Comparison of ENCODE assay signal across 15 cellular contexts in the genomic region with DNA sequence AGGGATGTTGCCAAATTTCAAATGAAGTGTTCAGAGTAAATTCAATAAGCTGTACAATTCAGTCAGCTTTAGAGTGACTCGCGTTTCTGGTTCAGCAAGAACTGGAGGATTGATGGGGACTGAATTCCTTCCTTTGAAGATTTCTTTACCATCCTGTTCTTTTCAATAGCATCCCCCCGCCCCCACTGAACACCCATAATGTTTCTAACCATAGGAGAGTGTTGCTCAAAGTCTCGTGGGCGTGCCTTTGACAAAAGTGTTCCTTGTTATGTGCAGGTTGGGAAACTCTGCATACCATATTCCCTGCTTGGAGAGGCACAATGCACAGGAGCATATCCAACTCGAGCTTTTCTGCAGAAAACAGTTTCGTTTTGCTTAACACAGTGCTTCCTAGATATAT.
A peak's percentile ranks its signal among the peaks of the same experiment; 100 is the strongest.
DNase-seq lines count a peak whose midpoint lies in the region; ATAC-seq and TF ChIP-seq lines count a peak whose summit lies in the region.
"Had no signal": no experiment of that assay in that cellular context is flagged by ENCODE, and none has a peak within 500 bp of the region (broad histone marks: within the 10 kb centered on the region; RNA-seq: fewer than 3 reads in every experiment).

No MANE protein-coding gene starts in this region.

- peak overlapping the region in 8 of 12 donors; percentile 15 to 45 (median 22) for H3K4me3 ChIP-seq in heart left ventricle
- peak overlapping the region; percentile 31 to 43 for H3K4me3 ChIP-seq in ascending aorta
- H3K4me3 ChIP-seq in thoracic aorta = peak overlapping the region; percentile 39
- H3K4me3 ChIP-seq in CD4-positive, alpha-beta memory T cell (ENCODE audit: low read length in 2 of 2) = no peak overlapping the region
- H3K4me3 ChIP-seq: cardiac muscle cell had no signal

- H3K9me3 Mint-ChIP-seq in CD4-positive, alpha-beta memory T cell = peaks cover 0 to 2% (median 0%) of the 10 kb centered on the region in 8 donors
- H3K9me3 Mint-ChIP-seq: activated T-helper 17 cell treated with anti-CD3 and anti-CD28 coated beads, Interleukin-2, amount 50 U/mL, for 72 hours had no signal

- DNase-seq in heart left ventricle (no peak), cardiac septum (ENCODE audit: low spot score) (no peak), ascending aorta (ENCODE audit: low spot score in 2 of 2) (no peak), islet precursor cell (peak; percentile 78), thoracic aorta (ENCODE audit: low spot score) (no peak), CD1c-positive myeloid dendritic cell (ENCODE audit: extremely low spot score) (no peak)
- DNase-seq in stimulated activated CD4-positive, alpha-beta T cell treated with anti-CD3 and anti-CD28 coated beads, Interleukin-2, amount 100 ng/mL, for 48 hours = no peak
- DNase-seq in CD4-positive, alpha-beta memory T cell = no peak
- DNase-seq: ACHN; activated CD4-positive, alpha-beta T cell treated with anti-CD3 and anti-CD28 coated beads for 48 hours; NCI-H187; SW 1271 had no signal

- intact Hi-C loops in heart left ventricle (cut with DNase I) (no loop called here), cardiac septum (cut with DNase I) (no loop called here), ascending aorta (cut with DNase I) (no loop called here)
- intact Hi-C loops in CD4-positive, alpha-beta memory T cell (cut with micrococcal nuclease) = no loop called here

- POLR2A ChIA-PET in CD4-positive, alpha-beta memory T cell (lab: Charles Lee; ENCODE audit: partially characterized antibody) = interaction anchor here (1.0 kb wide), 1 partner anchor 14 kb away, joined by 3 read pairs; no protein-coding TSS in a partner anchor

- ATAC-seq in heart left ventricle (no peak), thoracic aorta (ENCODE audit: insufficient number of reproducible peaks, low FRiP score, low read depth) (no peak)
- ATAC-seq: activated T-helper 17 cell treated with anti-CD3 and anti-CD28 coated beads, Interleukin-2, amount 50 U/mL, for 72 hours had no signal

- H3K36me3 ChIP-seq in heart left ventricle = no peaks in the 10 kb centered on the region
- H3K36me3 ChIP-seq in ascending aorta = no peaks in the 10 kb centered on the region
- no peaks in the 10 kb centered on the region for H3K36me3 ChIP-seq in thoracic aorta
- H3K36me3 ChIP-seq in CD4-positive, alpha-beta memory T cell (ENCODE audit: insufficient read depth, low read length) = no peaks in the 10 kb centered on the region
- H3K36me3 ChIP-seq: cardiac muscle cell had no signal

- no peak overlapping the region for H3K27ac ChIP-seq in heart left ventricle
- H3K27ac ChIP-seq in ascending aorta = no peak overlapping the region
- H3K27ac ChIP-seq in thoracic aorta = no peak overlapping the region
- no peak overlapping the region for H3K27ac ChIP-seq in CD4-positive, alpha-beta memory T cell (ENCODE audit: low read depth, low read length)
- H3K27ac ChIP-seq: cardiac muscle cell had no signal

- peaks cover 0 to 6% (median 2%) of the 10 kb centered on the region in 4 donors for H3K4me1 Mint-ChIP-seq in CD4-positive, alpha-beta memory T cell
- H3K4me1 Mint-ChIP-seq: activated T-helper 17 cell treated with anti-CD3 and anti-CD28 coated beads, Interleukin-2, amount 50 U/mL, for 72 hours had no signal

- no peak overlapping the region for H3K27ac Mint-ChIP-seq in CD4-positive, alpha-beta memory T cell
- H3K27ac Mint-ChIP-seq: activated T-helper 17 cell treated with anti-CD3 and anti-CD28 coated beads, Interleukin-2, amount 50 U/mL, for 72 hours had no signal

- WGBS in heart left ventricle, 4 donors = 30 to 45% (median 40%) methylated on average over 7 of the region's 7 CpGs

- no peaks in the 10 kb centered on the region for H3K27me3 Mint-ChIP-seq in CD4-positive, alpha-beta memory T cell

- peak overlapping the region in 3 of 8 donors; percentile 17 to 38 (median 18) for H3K4me3 Mint-ChIP-seq in CD4-positive, alpha-beta memory T cell
- H3K4me3 Mint-ChIP-seq: activated T-helper 17 cell treated with anti-CD3 and anti-CD28 coated beads, Interleukin-2, amount 50 U/mL, for 72 hours had no signal

- TF ChIP-seq CTCF in heart left ventricle (IDR thresholded peaks at IDR 0.05) (no peak), ascending aorta (IDR thresholded peaks at IDR 0.05) (no peak), thoracic aorta (IDR thresholded peaks at IDR 0.05) (no peak)

- no peaks in the 10 kb centered on the region for H3K27me3 ChIP-seq in heart left ventricle
- H3K27me3 ChIP-seq in ascending aorta = no peaks in the 10 kb centered on the region
- no peaks in the 10 kb centered on the region for H3K27me3 ChIP-seq in thoracic aorta (replicated peaks; ENCODE audit: insufficient read depth)
- H3K27me3 ChIP-seq in CD4-positive, alpha-beta memory T cell (ENCODE audit: insufficient read depth, low read length) = no peaks in the 10 kb centered on the region
- H3K27me3 ChIP-seq: cardiac muscle cell had no signal

- H3K4me1 ChIP-seq in heart left ventricle = no peaks in the 10 kb centered on the region
- no peaks in the 10 kb centered on the region for H3K4me1 ChIP-seq in ascending aorta
- H3K4me1 ChIP-seq in thoracic aorta (ENCODE audit: control insufficient read depth in 1 of 2, low read depth in 2 of 2) = no peaks in the 10 kb centered on the region
- H3K4me1 ChIP-seq in CD4-positive, alpha-beta memory T cell (ENCODE audit: insufficient read depth, low read length) = no peaks in the 10 kb centered on the region

- CTCF ChIA-PET in CD4-positive, alpha-beta memory T cell (lab: Charles Lee; ENCODE audit: partially characterized antibody) = no interaction called here

- H3K9me3 ChIP-seq in heart left ventricle = no peaks in the 10 kb centered on the region
- H3K9me3 ChIP-seq in ascending aorta = no peaks in the 10 kb centered on the region
- H3K9me3 ChIP-seq in thoracic aorta = no peaks in the 10 kb centered on the region
- no peaks in the 10 kb centered on the region for H3K9me3 ChIP-seq in CD4-positive, alpha-beta memory T cell (ENCODE audit: control insufficient read depth in 1 of 2, low read length in 2 of 2)

- no peak for TF ChIP-seq POLR2A in heart left ventricle (IDR thresholded peaks at IDR 0.05)

- no peaks in the 10 kb centered on the region for H3K36me3 Mint-ChIP-seq in CD4-positive, alpha-beta memory T cell
- H3K36me3 Mint-ChIP-seq: naive B cell had no signal

Comparison
In these comparisons a context has a peak if more than half of its experiments do, and no peak if none do; other contexts are left out.
1. H3K4me3 ChIP-seq: peak in heart left ventricle (8 of 12), ascending aorta (2 of 2) and thoracic aorta (single experiment); none in CD4-positive, alpha-beta memory T cell (0 of 2).